17 cellular contexts compared by ENCODE assay signal in the genomic region with DNA sequence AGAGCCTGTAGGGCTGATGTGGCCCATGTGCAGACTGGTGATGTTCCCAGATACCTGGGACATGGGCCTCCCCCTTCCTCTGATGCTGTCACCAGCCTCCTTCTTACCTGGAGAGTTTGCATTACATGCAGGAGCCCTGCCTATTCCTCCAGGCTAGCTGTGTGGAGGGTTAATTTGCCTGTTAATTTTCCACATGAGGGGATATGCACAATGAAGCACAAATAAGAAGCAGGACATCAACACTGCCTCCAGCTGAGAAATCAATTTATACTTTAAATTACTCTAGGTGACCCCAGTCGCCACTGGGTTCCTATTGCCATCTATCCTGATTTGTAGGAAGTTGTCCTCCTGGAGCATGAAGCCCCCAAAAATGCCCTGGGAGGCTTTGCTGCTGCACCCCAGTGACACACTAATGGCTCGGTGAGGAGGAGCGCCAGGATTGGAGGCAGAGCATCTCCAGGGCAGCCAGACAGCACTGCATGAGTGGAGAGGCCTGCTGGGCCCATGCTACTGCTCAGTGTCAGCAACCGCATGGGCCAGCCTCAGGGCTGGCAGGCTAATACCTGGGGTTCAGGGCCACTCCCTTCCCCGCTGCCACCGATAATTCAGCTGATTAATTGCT.
"Had no signal": no experiment of that assay in that cellular context is flagged by ENCODE, and none has a peak within 500 bp of the region (broad histone marks: within the 10 kb centered on the region; RNA-seq: fewer than 3 reads in every experiment).

No MANE protein-coding gene starts in this region.

- H3K36me3 ChIP-seq: ascending aorta, prostate gland, sigmoid colon had no signal

- H3K27ac ChIP-seq: ascending aorta, prostate gland, sigmoid colon had no signal

- H3K4me3 ChIP-seq: ascending aorta, prostate gland, sigmoid colon had no signal

- H3K9me3 ChIP-seq: ascending aorta, prostate gland, sigmoid colon had no signal

- H3K4me1 ChIP-seq: ascending aorta, prostate gland, sigmoid colon had no signal

- ATAC-seq: activated naive CD8-positive, alpha-beta T cell treated with anti-CD3 and anti-CD28 coated beads, Interleukin-2, amount 50 U/mL, for 24 hours; activated T-cell treated with anti-CD3 and anti-CD28 coated beads, Interleukin-2, amount 50 U/mL, for 72 hours; left lobe of liver; natural killer cell had no signal

- DNase-seq: activated CD4-positive, alpha-beta T cell treated with anti-CD3 and anti-CD28 coated beads, Interleukin-2, amount 50 U/mL, for 48 hours; activated CD4-positive, CD25-positive, alpha-beta regulatory T cell treated with anti-CD3 and anti-CD28 coated beads, Interleukin-2, amount 50 U/mL, for 72 hours; activated naive CD8-positive, alpha-beta T cell treated with anti-CD3 and anti-CD28 coated beads, Interleukin-2, amount 50 U/mL, for 24 hours; activated T-cell treated with anti-CD3 and anti-CD28 coated beads, Interleukin-2, amount 50 U/mL, for 72 hours; foreskin melanocyte; head of caudate nucleus; natural killer cell; sigmoid colon; stimulated activated CD4-positive, alpha-beta T cell treated with anti-CD3 and anti-CD28 coated beads, Interleukin-2, amount 100 ng/mL, for 24 hours; stimulated activated naive CD4-positive, alpha-beta T cell; T-helper 9 cell; trophoblast cell had no signal

- H3K27me3 ChIP-seq: ascending aorta, sigmoid colon had no signal

- FAIRE-seq: bronchial epithelial cell, colon had no signal
